Comparison of ENCODE assay signal across 35 cellular contexts in genomic region chr17:35740216-35740615, GRCh38. TPM values are rescaled to one million over a fixed set of nuclear protein-coding genes. Genes with fewer than 3 reads are reported as not detected.
"Had no signal": no experiment of that assay in that cellular context is flagged by ENCODE, and none has a peak within 500 bp of the region (broad histone marks: within the 10 kb centered on the region; RNA-seq: fewer than 3 reads in every experiment).

No MANE protein-coding gene starts in this region.

- H3K36me3 Mint-ChIP-seq: activated CD8-positive, alpha-beta memory T cell treated with anti-CD3 and anti-CD28 coated beads, Interleukin-2, amount 10 ng/mL, durations not matched to agents 7 days and 5 days; activated naive CD4-positive, alpha-beta T cell treated with anti-CD3 and anti-CD28 coated beads, Interleukin-2, amount 10 ng/mL, durations not matched to agents 7 days and 5 days; activated naive CD4-positive, alpha-beta T cell treated with anti-CD3 and anti-CD28 coated beads, Interleukin-2, amount 50 U/mL, for 72 hours had no signal

- H3K27me3 ChIP-seq: cardiac muscle cell had no signal

- H3K4me3 ChIP-seq: adrenal gland, body of pancreas, cardiac muscle cell, colonic mucosa, esophagus squamous epithelium, gastroesophageal sphincter had no signal

- H3K4me3 Mint-ChIP-seq: activated B cell treated with CpG ODN at 0.5 μM for 24 hours; activated CD8-positive, alpha-beta memory T cell treated with anti-CD3 and anti-CD28 coated beads, Interleukin-2, amount 10 ng/mL, durations not matched to agents 7 days and 5 days; activated CD8-positive, alpha-beta T cell treated with anti-CD3 and anti-CD28 coated beads, Interleukin-2, amount 10 ng/mL, durations not matched to agents 7 days and 5 days; activated naive CD4-positive, alpha-beta T cell treated with anti-CD3 and anti-CD28 coated beads, Interleukin-2, amount 10 ng/mL, durations not matched to agents 7 days and 5 days; activated T-cell treated with anti-CD3 and anti-CD28 coated beads, Interleukin-2, amount 50 U/mL, for 24 hours had no signal

- H3K36me3 ChIP-seq: adrenal gland, colonic mucosa, esophagus squamous epithelium, gastroesophageal sphincter had no signal

- DNase-seq: activated B cell treated with CpG ODN at 0.5 μM for 24 hours; activated CD4-positive, alpha-beta T cell treated with anti-CD3 and anti-CD28 coated beads for 48 hours; activated CD4-positive, alpha-beta T cell treated with anti-CD3 and anti-CD28 coated beads, Interleukin-2, amount 50 U/mL, for 1 hour; activated CD4-positive, alpha-beta T cell treated with anti-CD3 and anti-CD28 coated beads, Interleukin-2, amount 50 U/mL, for 48 hours; activated CD8-positive, alpha-beta memory T cell treated with anti-CD3 and anti-CD28 coated beads, Interleukin-2, amount 10 ng/mL, durations not matched to agents 7 days and 5 days; activated CD8-positive, alpha-beta memory T cell treated with anti-CD3 and anti-CD28 coated beads, Interleukin-2, amount 50 U/mL, for 4 hours; activated CD8-positive, alpha-beta T cell treated with anti-CD3 and anti-CD28 coated beads, Interleukin-2, amount 10 ng/mL, durations not matched to agents 7 days and 5 days; activated gamma-delta T cell; activated naive CD4-positive, alpha-beta T cell; activated naive CD4-positive, alpha-beta T cell treated with anti-CD3 and anti-CD28 coated beads, Interleukin-2, amount 10 ng/mL, durations not matched to agents 7 days and 5 days; activated T-cell treated with anti-CD3 and anti-CD28 coated beads, Interleukin-2, amount 50 U/mL, for 24 hours; activated T-cell treated with anti-CD3 and anti-CD28 coated beads, Interleukin-2, amount 50 U/mL, for 72 hours; adrenal gland; amygdala; aorta; body of pancreas; central memory CD4-positive, alpha-beta T cell; cerebellar nuclear complex; colonic mucosa; effector CD8-positive, alpha-beta T cell; esophagus squamous epithelium; foreskin melanocyte; T-helper 2 cell had no signal

- ATAC-seq: activated CD8-positive, alpha-beta memory T cell treated with anti-CD3 and anti-CD28 coated beads, Interleukin-2, amount 10 ng/mL, durations not matched to agents 7 days and 5 days; activated T-cell treated with anti-CD3 and anti-CD28 coated beads, Interleukin-2, amount 50 U/mL, for 72 hours; gastroesophageal sphincter had no signal

- H3K9me3 Mint-ChIP-seq: activated B cell treated with CpG ODN at 0.5 μM for 24 hours; activated naive CD4-positive, alpha-beta T cell treated with anti-CD3 and anti-CD28 coated beads, Interleukin-2, amount 10 ng/mL, durations not matched to agents 7 days and 5 days; activated naive CD4-positive, alpha-beta T cell treated with anti-CD3 and anti-CD28 coated beads, Interleukin-2, amount 50 U/mL, for 72 hours; activated T-cell treated with anti-CD3 and anti-CD28 coated beads, Interleukin-2, amount 50 U/mL, for 24 hours; activated T-cell treated with anti-CD3 and anti-CD28 coated beads, Interleukin-2, amount 50 U/mL, for 72 hours had no signal

- H3K27ac Mint-ChIP-seq: activated B cell treated with CpG ODN at 0.5 μM for 24 hours; activated CD8-positive, alpha-beta memory T cell treated with anti-CD3 and anti-CD28 coated beads, Interleukin-2, amount 10 ng/mL, durations not matched to agents 7 days and 5 days; activated CD8-positive, alpha-beta T cell treated with anti-CD3 and anti-CD28 coated beads, Interleukin-2, amount 10 ng/mL, durations not matched to agents 7 days and 5 days; activated naive CD4-positive, alpha-beta T cell treated with anti-CD3 and anti-CD28 coated beads, Interleukin-2, amount 10 ng/mL, durations not matched to agents 7 days and 5 days; activated naive CD4-positive, alpha-beta T cell treated with anti-CD3 and anti-CD28 coated beads, Interleukin-2, amount 50 U/mL, for 72 hours; activated T-cell treated with anti-CD3 and anti-CD28 coated beads, Interleukin-2, amount 50 U/mL, for 24 hours; activated T-cell treated with anti-CD3 and anti-CD28 coated beads, Interleukin-2, amount 50 U/mL, for 72 hours had no signal

- H3K27ac ChIP-seq: adrenal gland, body of pancreas, cardiac muscle cell, colonic mucosa, epithelial cell of prostate, esophagus squamous epithelium, gastroesophageal sphincter, VCaP had no signal

- H3K9me3 ChIP-seq: adrenal gland, body of pancreas, colonic mucosa, esophagus squamous epithelium, gastroesophageal sphincter had no signal

RNA-seq across cellular contexts. Expression of gene GAS2L2, which starts 12.8 kb away (rescaled TPM):
- total RNA-seq: activated B cell treated with CpG ODN at 0.5 μM for 24 hours; activated CD8-positive, alpha-beta memory T cell treated with anti-CD3 and anti-CD28 coated beads, Interleukin-2, amount 10 ng/mL, durations not matched to agents 7 days and 5 days; activated CD8-positive, alpha-beta T cell treated with anti-CD3 and anti-CD28 coated beads, Interleukin-2, amount 10 ng/mL, durations not matched to agents 7 days and 5 days; aorta; body of pancreas; cardiac muscle cell; dermis microvascular lymphatic vessel endothelial cell; endothelial cell of umbilical vein; esophagus squamous epithelium; fibroblast of lung; fibroblast of villous mesenchyme; glomerular endothelial cell; T-helper 1 cell treated with Interleukin-12 subunit alpha and Interleukin-12 subunit beta and Interleukin-4 antibody, amounts not matched to agents 30 ng/mL and 1 ng/mL, for 36 hours had no signal

RNA-seq across cellular contexts. Expression of gene C17orf50, which starts 20.5 kb away (rescaled TPM):
- total RNA-seq: activated B cell treated with CpG ODN at 0.5 μM for 24 hours; activated CD8-positive, alpha-beta memory T cell treated with anti-CD3 and anti-CD28 coated beads for 36 hours; activated CD8-positive, alpha-beta memory T cell treated with anti-CD3 and anti-CD28 coated beads, Interleukin-2, amount 10 ng/mL, durations not matched to agents 7 days and 5 days; activated CD8-positive, alpha-beta T cell treated with anti-CD3 and anti-CD28 coated beads, Interleukin-2, amount 10 ng/mL, durations not matched to agents 7 days and 5 days; activated naive CD4-positive, alpha-beta T cell treated with anti-CD3 and anti-CD28 coated beads, Interleukin-2, amount 50 U/mL, for 72 hours; activated T-cell treated with anti-CD3 and anti-CD28 coated beads, Interleukin-2, amount 50 U/mL, for 72 hours; aorta; body of pancreas; colonic mucosa; dermis microvascular lymphatic vessel endothelial cell; endothelial cell of umbilical vein; esophagus squamous epithelium; fibroblast of lung; fibroblast of villous mesenchyme; gastroesophageal sphincter; glomerular endothelial cell; T-helper 1 cell treated with Interleukin-12 subunit alpha and Interleukin-12 subunit beta and Interleukin-4 antibody, amounts not matched to agents 30 ng/mL and 1 ng/mL, for 36 hours had no signal

RNA-seq across cellular contexts. Expression of gene MMP28, which starts 55.2 kb away (rescaled TPM):
- total RNA-seq: activated B cell treated with CpG ODN at 0.5 μM for 24 hours; activated CD8-positive, alpha-beta memory T cell treated with anti-CD3 and anti-CD28 coated beads for 36 hours; activated CD8-positive, alpha-beta memory T cell treated with anti-CD3 and anti-CD28 coated beads, Interleukin-2, amount 10 ng/mL, durations not matched to agents 7 days and 5 days; activated CD8-positive, alpha-beta T cell treated with anti-CD3 and anti-CD28 coated beads, Interleukin-2, amount 10 ng/mL, durations not matched to agents 7 days and 5 days; cardiac muscle cell; T-helper 1 cell treated with Interleukin-12 subunit alpha and Interleukin-12 subunit beta and Interleukin-4 antibody, amounts not matched to agents 30 ng/mL and 1 ng/mL, for 36 hours had no signal
